8 cellular contexts compared by ENCODE assay signal in the genomic region with DNA sequence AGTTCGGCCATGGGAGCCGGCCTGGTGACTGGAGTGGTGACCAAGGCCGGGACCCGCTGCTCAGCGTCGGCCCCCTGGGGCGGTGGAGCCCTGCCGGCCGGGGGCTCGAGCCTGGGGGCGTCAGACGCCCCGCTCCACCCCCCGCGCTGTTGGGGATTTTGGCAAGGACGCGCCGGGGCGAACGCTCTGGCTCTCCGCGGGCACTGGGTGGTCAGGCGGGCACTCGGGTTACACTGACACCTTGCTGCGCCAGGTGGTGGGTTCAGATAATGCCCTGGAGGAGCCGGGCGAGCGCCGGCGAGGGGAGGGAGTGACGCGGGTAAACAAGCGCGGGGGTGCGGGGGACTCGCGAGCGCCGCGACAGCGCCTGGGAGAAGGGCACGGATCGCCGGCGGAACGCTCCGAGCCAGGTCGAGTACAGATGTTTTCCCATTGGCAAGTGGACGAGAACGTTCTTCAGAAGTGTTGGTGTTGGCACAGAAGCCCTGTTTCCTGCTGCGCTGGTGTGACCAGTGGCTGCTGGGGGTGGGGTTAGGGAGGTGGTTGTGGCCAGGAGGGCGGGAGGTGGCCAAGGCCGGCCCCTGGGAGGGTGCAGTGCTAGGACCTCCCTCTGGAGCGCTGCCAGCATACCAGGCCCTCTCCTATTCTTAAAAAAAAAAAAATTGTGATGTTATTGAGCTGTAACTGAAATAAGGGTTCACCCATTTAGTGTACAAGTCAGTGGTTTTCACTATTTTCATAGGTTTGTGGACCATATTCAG. TPM values are rescaled to one million over a fixed set of nuclear protein-coding genes. Genes with fewer than 3 reads are reported as not detected.
A peak's percentile ranks its signal among the peaks of the same experiment; 100 is the strongest.
DNase-seq lines count a peak whose midpoint lies in the region; ATAC-seq and TF ChIP-seq lines count a peak whose summit lies in the region.

No MANE protein-coding gene starts in this region.

- peak; percentile 95 to 97 for TF ChIP-seq POLR2A in Peyer's patch (IDR thresholded peaks at IDR 0.05)

- H3K36me3 ChIP-seq in HUES64 (ENCODE audit: insufficient read depth, low read length) = peaks cover 39% of the 10 kb centered on the region
- peaks cover 0 to 45% (median 0%) of the 10 kb centered on the region in 3 donors for H3K36me3 ChIP-seq in Peyer's patch

- H3K27me3 ChIP-seq in HUES64 (ENCODE audit: insufficient read depth, low read length) (0 out of 2 replicates have a peak, but pooled peaks cover 11% of the 10 kb centered on the region), Peyer's patch (no peaks in the 10 kb centered on the region)

- H3K4me1 Mint-ChIP-seq in activated T-helper 17 cell treated with anti-CD3 and anti-CD28 coated beads, Interleukin-2, amount 50 U/mL, for 72 hours = peaks cover 16% of the 10 kb centered on the region
- peaks cover 32 to 60% (median 58%) of the 10 kb centered on the region in 4 donors for H3K4me1 Mint-ChIP-seq in naive thymus-derived CD8-positive, alpha-beta T cell
- peaks cover 45 to 79% of the 10 kb centered on the region in 2 donors for H3K4me1 Mint-ChIP-seq in stimulated activated naive B cell treated with anti-CD40 and anti-IgM and Interleukin-4, amounts not matched to agents 10 μg/mL and 1 μg/mL and 100 μg/mL, for 72 hours

- H3K9ac ChIP-seq in HUES64 (ENCODE audit: low read depth, low read length) = peak overlapping the region; percentile 88

- H3K4me3 Mint-ChIP-seq in activated T-helper 17 cell treated with anti-CD3 and anti-CD28 coated beads, Interleukin-2, amount 50 U/mL, for 72 hours = peak overlapping the region; percentile 87
- H3K4me3 Mint-ChIP-seq in naive thymus-derived CD8-positive, alpha-beta T cell = peak overlapping the region; percentile 92 to 99 (median 95)
- peak overlapping the region; percentile 91 to 97 for H3K4me3 Mint-ChIP-seq in stimulated activated naive B cell treated with anti-CD40 and anti-IgM and Interleukin-4, amounts not matched to agents 10 μg/mL and 1 μg/mL and 100 μg/mL, for 72 hours

- H3K4me1 ChIP-seq in HUES64 (ENCODE audit: insufficient read depth, low read length) = peaks cover 27% of the 10 kb centered on the region
- H3K4me1 ChIP-seq in Peyer's patch = peaks cover 7 to 83% (median 32%) of the 10 kb centered on the region in 4 donors

- peak in 2 of 6 experiments; percentile 10 to 11 for TF ChIP-seq CTCF in Peyer's patch (IDR thresholded peaks at IDR 0.05)
- TF ChIP-seq CTCF in fibroblast of mammary gland (conservative IDR thresholded peaks at IDR 0.05; ENCODE audit: control insufficient read depth, insufficient read depth, low read depth, low read length) = no peak

- peaks cover 58% of the 10 kb centered on the region for H3K36me3 Mint-ChIP-seq in activated T-helper 17 cell treated with anti-CD3 and anti-CD28 coated beads, Interleukin-2, amount 50 U/mL, for 72 hours (ENCODE audit: low read depth)
- H3K36me3 Mint-ChIP-seq in naive thymus-derived CD8-positive, alpha-beta T cell = peaks cover 0 to 38% (median 4%) of the 10 kb centered on the region in 3 donors
- peaks cover 39 to 45% of the 10 kb centered on the region in 2 donors for H3K36me3 Mint-ChIP-seq in stimulated activated naive B cell treated with anti-CD40 and anti-IgM and Interleukin-4, amounts not matched to agents 10 μg/mL and 1 μg/mL and 100 μg/mL, for 72 hours

- POLR2A ChIA-PET in naive thymus-derived CD8-positive, alpha-beta T cell (lab: Charles Lee) = interaction anchor here (0.7 to 6.8 kb wide), 15 partner anchors 8 to 198 kb away, joined by 3 to 154 read pairs (median 8); partner anchors contain the start of genes HNRNPH1, LTC4S, MGAT4B and MRNIP

- H3K27ac ChIP-seq in HUES64 (ENCODE audit: low read depth, low read length) (peak overlapping the region; percentile 87), Peyer's patch (peak overlapping the region; percentile 93 to 100 (median 96))

- peak overlapping the region; percentile 63 for H3K4me3 ChIP-seq in HUES64 (ENCODE audit: low read length)
- peak overlapping the region; percentile 77 to 96 (median 84) for H3K4me3 ChIP-seq in Peyer's patch
- H3K4me3 ChIP-seq in fibroblast of mammary gland (ENCODE audit: control insufficient read depth, low read depth, low read length) = peak overlapping the region; percentile 72

- H3K9me3 ChIP-seq in HUES64 (ENCODE audit: insufficient read depth, low read depth, low read length) (no peaks in the 10 kb centered on the region), Peyer's patch (no peaks in the 10 kb centered on the region)

- peak; percentile 38 for ATAC-seq in GM21423 (IDR thresholded peaks at IDR 0.05; ENCODE audit: unreplicated experiment)
- peak; percentile 64 for ATAC-seq in activated T-helper 17 cell treated with anti-CD3 and anti-CD28 coated beads, Interleukin-2, amount 50 U/mL, for 72 hours (replicated peaks)
- peak; percentile 57 to 68 for ATAC-seq in naive thymus-derived CD8-positive, alpha-beta T cell
- ATAC-seq in stimulated activated naive B cell treated with anti-CD40 and anti-IgM and Interleukin-4, amounts not matched to agents 10 μg/mL and 1 μg/mL and 100 μg/mL, for 72 hours (replicated peaks) = peak; percentile 62 to 67

- H3K27ac Mint-ChIP-seq in activated T-helper 17 cell treated with anti-CD3 and anti-CD28 coated beads, Interleukin-2, amount 50 U/mL, for 72 hours = peak overlapping the region; percentile 92
- H3K27ac Mint-ChIP-seq in naive thymus-derived CD8-positive, alpha-beta T cell = peak overlapping the region; percentile 92 to 99 (median 98)
- peak overlapping the region; percentile 97 for H3K27ac Mint-ChIP-seq in stimulated activated naive B cell treated with anti-CD40 and anti-IgM and Interleukin-4, amounts not matched to agents 10 μg/mL and 1 μg/mL and 100 μg/mL, for 72 hours

- no peaks in the 10 kb centered on the region for H3K9me3 Mint-ChIP-seq in activated T-helper 17 cell treated with anti-CD3 and anti-CD28 coated beads, Interleukin-2, amount 50 U/mL, for 72 hours
- no peaks in the 10 kb centered on the region for H3K9me3 Mint-ChIP-seq in naive thymus-derived CD8-positive, alpha-beta T cell
- no peaks in the 10 kb centered on the region for H3K9me3 Mint-ChIP-seq in stimulated activated naive B cell treated with anti-CD40 and anti-IgM and Interleukin-4, amounts not matched to agents 10 μg/mL and 1 μg/mL and 100 μg/mL, for 72 hours

- DNase-seq in DMS 273 treated with DMSO at 0.1 percent for 48 hours (lab: John Stamatoyannopoulos, UW) = peak; percentile 73
- peak; percentile 91 to 97 (median 96) for DNase-seq in Peyer's patch
- peak; percentile 95 for DNase-seq in fibroblast of mammary gland (ENCODE audit: low read depth)
- DNase-seq in naive thymus-derived CD8-positive, alpha-beta T cell = peak; percentile 82 to 94 (median 88)
- DNase-seq in stimulated activated naive B cell treated with anti-CD40 and anti-IgM and Interleukin-4, amounts not matched to agents 10 μg/mL and 1 μg/mL and 100 μg/mL, for 72 hours = peak; percentile 73

- H3K27me3 Mint-ChIP-seq in activated T-helper 17 cell treated with anti-CD3 and anti-CD28 coated beads, Interleukin-2, amount 50 U/mL, for 72 hours = no peaks in the 10 kb centered on the region
- H3K27me3 Mint-ChIP-seq in naive thymus-derived CD8-positive, alpha-beta T cell = peaks cover 0 to 2% (median 0%) of the 10 kb centered on the region in 5 donors
- H3K27me3 Mint-ChIP-seq in stimulated activated naive B cell treated with anti-CD40 and anti-IgM and Interleukin-4, amounts not matched to agents 10 μg/mL and 1 μg/mL and 100 μg/mL, for 72 hours = no peaks in the 10 kb centered on the region

- under 1% methylated on average over 52 of the region's 54 CpGs for WGBS in HUES64

RNA-seq across cellular contexts. Expression of gene SQSTM1, which starts 0.8 kb away (rescaled TPM):
- 73.1 TPM for polyA plus RNA-seq in HUES64 (2013, experiment 1 of 2)
- polyA plus RNA-seq in HUES64 (2013, experiment 2 of 2) = 62.6 TPM
- total RNA-seq in Peyer's patch = 100 to 1,000 TPM; 287 to 417 (median 348) TPM
- total RNA-seq in activated T-helper 17 cell treated with anti-CD3 and anti-CD28 coated beads, Interleukin-2, amount 50 U/mL, for 72 hours = 100 to 1,000 TPM; 130 to 188 TPM
- 100 to 1,000 TPM; 357 to 370 TPM for total RNA-seq in naive thymus-derived CD8-positive, alpha-beta T cell
- 100 to 1,000 TPM; 144 to 157 (median 150) TPM for polyA plus RNA-seq in naive thymus-derived CD8-positive, alpha-beta T cell

RNA-seq across cellular contexts. Expression of gene MGAT4B, which starts 14.8 kb away (rescaled TPM):
- polyA plus RNA-seq in HUES64 (2013, experiment 1 of 2) = 54.7 TPM
- 64.0 TPM for polyA plus RNA-seq in HUES64 (2013, experiment 2 of 2)
- total RNA-seq in Peyer's patch = 1,000 to 10,000 TPM in 2 of 4 donors, 100 to 1,000 TPM in 2; 366 to 1,291 (median 1,007) TPM
- 10 to 100 TPM; 56.1 to 68.5 TPM for total RNA-seq in activated T-helper 17 cell treated with anti-CD3 and anti-CD28 coated beads, Interleukin-2, amount 50 U/mL, for 72 hours
- total RNA-seq in naive thymus-derived CD8-positive, alpha-beta T cell = 100 to 1,000 TPM; 170 to 175 TPM
- 10 to 100 TPM in 2 of 3 donors, 1 to 10 TPM in 1; 7.8 to 20.9 (median 13.5) TPM for polyA plus RNA-seq in naive thymus-derived CD8-positive, alpha-beta T cell

RNA-seq across cellular contexts. Expression of gene LTC4S, which starts 27.7 kb away (rescaled TPM):
- not detected for polyA plus RNA-seq in HUES64 (2013, experiment 1 of 2)
- 1.3 TPM for polyA plus RNA-seq in HUES64 (2013, experiment 2 of 2)
- total RNA-seq in Peyer's patch = 10 to 100 TPM in 1 of 4 donors, 1 to 10 TPM in 2, not detected in 1; 1.9 to 12.4 (median 3.6) TPM
- 1 to 10 TPM; 1.3 to 1.4 TPM for total RNA-seq in activated T-helper 17 cell treated with anti-CD3 and anti-CD28 coated beads, Interleukin-2, amount 50 U/mL, for 72 hours
- total RNA-seq in naive thymus-derived CD8-positive, alpha-beta T cell = 1 to 10 TPM; 5.5 to 6.1 TPM
- 1 to 10 TPM; 1.5 to 2.9 (median 2.0) TPM for polyA plus RNA-seq in naive thymus-derived CD8-positive, alpha-beta T cell

RNA-seq across cellular contexts. Expression of gene MRNIP, which starts 37.1 kb away (rescaled TPM):
- 9.8 TPM for polyA plus RNA-seq in HUES64 (2013, experiment 1 of 2)
- polyA plus RNA-seq in HUES64 (2013, experiment 2 of 2) = 17.0 TPM
- 100 to 1,000 TPM in 1 of 4 donors, 10 to 100 TPM in 3; 21.5 to 120 (median 68.3) TPM for total RNA-seq in Peyer's patch
- total RNA-seq in activated T-helper 17 cell treated with anti-CD3 and anti-CD28 coated beads, Interleukin-2, amount 50 U/mL, for 72 hours = 10 to 100 TPM; 17.4 to 35.2 TPM
- total RNA-seq in naive thymus-derived CD8-positive, alpha-beta T cell = 100 to 1,000 TPM; 119 to 122 TPM
- 10 to 100 TPM; 13.6 to 18.5 (median 15.5) TPM for polyA plus RNA-seq in naive thymus-derived CD8-positive, alpha-beta T cell

Comparison
In these comparisons a context has a peak if more than half of its experiments do, and no peak if none do; other contexts are left out.
1. Peak in every context shown above with its lines: DNase-seq, ATAC-seq, H3K4me3 ChIP-seq and H3K27ac ChIP-seq.